27 cellular contexts compared by ENCODE assay signal in the genomic region with DNA sequence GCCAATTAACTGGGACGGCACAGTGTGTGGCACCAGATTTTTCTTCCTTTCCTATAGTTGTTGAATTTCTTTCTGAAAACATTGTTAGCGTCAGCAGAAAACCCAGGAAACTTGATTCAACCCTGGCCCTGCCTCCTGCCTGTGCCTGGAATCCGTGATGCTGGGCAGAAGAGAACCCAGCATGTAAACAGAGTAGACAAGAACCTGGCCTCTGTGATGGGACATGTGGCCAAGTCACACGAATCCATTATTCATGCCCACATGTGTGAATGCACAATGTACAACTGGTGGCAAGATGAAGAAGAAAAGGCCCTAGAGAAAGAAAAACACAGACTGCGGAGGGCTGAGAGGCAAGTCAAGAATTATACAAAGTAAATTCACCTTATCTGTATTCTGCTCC.
"Had no signal": no experiment of that assay in that cellular context is flagged by ENCODE, and none has a peak within 500 bp of the region (broad histone marks: within the 10 kb centered on the region; RNA-seq: fewer than 3 reads in every experiment).

No MANE protein-coding gene starts in this region.

- H3K27me3 Mint-ChIP-seq: progenitor cell of endocrine pancreas; stimulated activated naive CD8-positive, alpha-beta T cell treated with anti-CD3 and anti-CD28 coated beads, Interleukin-15, Interleukin-2, amounts not matched to agents 100 ng/mL and 50 ng/mL, for 24 hours had no signal

- H3K4me2 ChIP-seq: neural progenitor cell had no signal

- H3K79me2 ChIP-seq: parathyroid adenoma had no signal

- H3K27ac Mint-ChIP-seq: nephron; neural progenitor cell; progenitor cell of endocrine pancreas; stimulated activated effector memory CD8-positive, alpha-beta T cell treated with anti-CD3 and anti-CD28 coated beads, Interleukin-12 subunit alpha, Interleukin-12 subunit beta, amount 100 ng/mL, for 72 hours; stimulated activated naive B cell treated with anti-CD40 and anti-IgM and Interleukin-4, amounts not matched to agents 10 μg/mL and 1 μg/mL and 100 μg/mL, for 72 hours; stimulated activated naive CD8-positive, alpha-beta T cell treated with anti-CD3 and anti-CD28 coated beads, Interleukin-15, Interleukin-2, amounts not matched to agents 100 ng/mL and 50 ng/mL, for 24 hours had no signal

- H3K9me3 Mint-ChIP-seq: nephron; neural progenitor cell; stimulated activated effector memory CD8-positive, alpha-beta T cell treated with anti-CD3 and anti-CD28 coated beads, Interleukin-12 subunit alpha, Interleukin-12 subunit beta, amount 100 ng/mL, for 72 hours; stimulated activated naive B cell treated with anti-CD40 and anti-IgM and Interleukin-4, amounts not matched to agents 10 μg/mL and 1 μg/mL and 100 μg/mL, for 72 hours; stimulated activated naive CD8-positive, alpha-beta T cell treated with anti-CD3 and anti-CD28 coated beads, Interleukin-15, Interleukin-2, amounts not matched to agents 100 ng/mL and 50 ng/mL, for 24 hours had no signal

- H3K4me1 Mint-ChIP-seq: nephron; stimulated activated effector memory CD8-positive, alpha-beta T cell treated with anti-CD3 and anti-CD28 coated beads, Interleukin-12 subunit alpha, Interleukin-12 subunit beta, amount 100 ng/mL, for 72 hours had no signal

- H3K27ac ChIP-seq: neural progenitor cell, ovary, parathyroid adenoma, psoas muscle, right lobe of liver, thoracic aorta, thyroid gland, tibial nerve, upper lobe of left lung, vagina had no signal

- H3K4me3 Mint-ChIP-seq: nephron; neural progenitor cell; stimulated activated effector memory CD8-positive, alpha-beta T cell treated with anti-CD3 and anti-CD28 coated beads, Interleukin-12 subunit alpha, Interleukin-12 subunit beta, amount 100 ng/mL, for 72 hours; stimulated activated naive B cell treated with anti-CD40 and anti-IgM and Interleukin-4, amounts not matched to agents 10 μg/mL and 1 μg/mL and 100 μg/mL, for 72 hours; stimulated activated naive CD8-positive, alpha-beta T cell treated with anti-CD3 and anti-CD28 coated beads, Interleukin-15, Interleukin-2, amounts not matched to agents 100 ng/mL and 50 ng/mL, for 24 hours had no signal

- H3K27me3 ChIP-seq: neural progenitor cell, ovary, sigmoid colon, stomach, thyroid gland, upper lobe of left lung, vagina had no signal

- H3K9ac ChIP-seq: neural progenitor cell, parathyroid adenoma had no signal

- H2AFZ ChIP-seq: neural progenitor cell, parathyroid adenoma had no signal

- H3K4me3 ChIP-seq: neural progenitor cell, ovary, psoas muscle, right lobe of liver, sigmoid colon, stomach, thoracic aorta, thyroid gland, tibial nerve, upper lobe of left lung, vagina had no signal

- H3K4me1 ChIP-seq: neural progenitor cell, parathyroid adenoma, psoas muscle, right lobe of liver, stomach, thyroid gland, tibial nerve, upper lobe of left lung, vagina had no signal

- H3K36me3 Mint-ChIP-seq: neural progenitor cell; stimulated activated effector memory CD8-positive, alpha-beta T cell treated with anti-CD3 and anti-CD28 coated beads, Interleukin-12 subunit alpha, Interleukin-12 subunit beta, amount 100 ng/mL, for 72 hours; stimulated activated naive B cell treated with anti-CD40 and anti-IgM and Interleukin-4, amounts not matched to agents 10 μg/mL and 1 μg/mL and 100 μg/mL, for 72 hours had no signal

- H3K9me3 ChIP-seq: ovary, psoas muscle, right lobe of liver, sigmoid colon, stomach, thoracic aorta, thyroid gland, tibial nerve, upper lobe of left lung, vagina had no signal

- ATAC-seq: psoas muscle; right cardiac atrium; right lobe of liver; stimulated activated effector memory CD8-positive, alpha-beta T cell treated with anti-CD3 and anti-CD28 coated beads, Interleukin-12 subunit alpha, Interleukin-12 subunit beta, amount 100 ng/mL, for 72 hours; stimulated activated naive B cell treated with anti-CD40 and anti-IgM and Interleukin-4, amounts not matched to agents 10 μg/mL and 1 μg/mL and 100 μg/mL, for 72 hours had no signal

- FAIRE-seq: small intestine, urothelium cell line had no signal

- H3K36me3 ChIP-seq: neural progenitor cell, ovary, right lobe of liver, sigmoid colon, stomach, thoracic aorta, thyroid gland, tibial nerve, upper lobe of left lung, vagina had no signal

- DNase-seq: occipital lobe; ovary; posterior cingulate gyrus; psoas muscle; right cardiac atrium; right lobe of liver; sigmoid colon; small intestine; stimulated activated CD4-positive, alpha-beta T cell treated with anti-CD3 and anti-CD28 coated beads, Interleukin-15, amount 100 ng/mL, for 24 hours; stimulated activated CD4-positive, alpha-beta T cell treated with anti-CD3 and anti-CD28 coated beads, Interleukin-2, amount 100 ng/mL, for 24 hours; stimulated activated CD4-positive, alpha-beta T cell treated with anti-CD3 and anti-CD28 coated beads, Interleukin-2, amount 100 ng/mL, for 48 hours; stimulated activated CD4-positive, alpha-beta T cell treated with anti-CD3 and anti-CD28 coated beads, Interleukin-4, amount 100 ng/mL, for 24 hours; stimulated activated naive B cell treated with anti-CD40 and anti-IgM and Interleukin-4, amounts not matched to agents 10 μg/mL and 1 μg/mL and 100 μg/mL, for 72 hours; stimulated activated naive CD4-positive, alpha-beta T cell treated with Interleukin-2 at 50 U/mL for 16 hours; stomach; thyroid gland; upper lobe of left lung had no signal
